Comparison of ENCODE assay signal across 26 cellular contexts in the genomic region with DNA sequence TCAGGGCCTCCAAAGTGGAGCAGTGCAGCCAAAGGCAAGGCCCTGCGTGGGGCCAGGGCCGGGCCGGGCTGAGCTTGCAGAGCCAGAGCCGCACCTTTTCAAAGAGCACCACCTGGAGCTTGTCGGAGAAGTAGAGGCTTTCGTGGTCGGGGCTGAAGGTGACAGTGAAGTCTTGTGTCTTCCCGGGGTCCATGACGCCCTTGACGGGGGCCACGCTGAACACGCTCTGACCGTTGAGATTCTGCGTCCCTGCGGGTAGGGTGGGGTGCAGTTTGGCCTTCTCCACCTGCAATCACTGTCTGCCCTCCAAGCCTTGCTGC. TPM values are rescaled to one million over a fixed set of nuclear protein-coding genes. Genes with fewer than 3 reads are reported as not detected.
DNase-seq lines count a peak whose midpoint lies in the region; ATAC-seq, FAIRE-seq and TF ChIP-seq lines count a peak whose summit lies in the region.
"Had no signal": no experiment of that assay in that cellular context is flagged by ENCODE, and none has a peak within 500 bp of the region (broad histone marks: within the 10 kb centered on the region; RNA-seq: fewer than 3 reads in every experiment).

No MANE protein-coding gene starts in this region.

- H3K4me3 ChIP-seq in kidney (ENCODE audit: low read length in 2 of 2), result no peak overlapping the region
- H3K4me3 ChIP-seq: SJCRH30 had no signal

- no peak overlapping the region for H3K27ac ChIP-seq in kidney (ENCODE audit: low read depth in 2 of 2, low read length in 2 of 2)
- H3K27ac ChIP-seq: C4-2B, KMS-11, SJCRH30 had no signal

- FAIRE-seq in kidney (lab: Jason Lieb, UNC), result no peak
- FAIRE-seq: A204.1, GM12892 had no signal

- TF ChIP-seq POLR2A in erythroblast (IDR thresholded peaks at IDR 0.05; ENCODE audit: low read length), result no peak

- no peak for TF ChIP-seq CTCF in kidney (IDR thresholded peaks at IDR 0.05; ENCODE audit: borderline replicate concordance, extremely low read depth, insufficient read depth)

- peaks cover 0 to 3% of the 10 kb centered on the region in 2 donors for H3K4me1 ChIP-seq in kidney (ENCODE audit: control insufficient read depth in 1 of 2, insufficient read depth in 1 of 2, low read depth in 1 of 2, low read length in 2 of 2)
- H3K4me1 ChIP-seq: SJCRH30 had no signal

- ATAC-seq in left ventricle myocardium superior, result no peak
- ATAC-seq in Right ventricle myocardium inferior, result no peak
- no peak for ATAC-seq in sciatic nerve
- ATAC-seq: Panc1, SK-N-SH treated with all-trans-retinoic acid at 6 μM for 48 hours had no signal

- no peaks in the 10 kb centered on the region for H3K36me3 ChIP-seq in kidney (ENCODE audit: control insufficient read depth in 1 of 2, insufficient read depth in 2 of 2, low read length in 2 of 2)
- H3K36me3 ChIP-seq: SJCRH30 had no signal

- no peaks in the 10 kb centered on the region for H3K9me3 ChIP-seq in kidney (ENCODE audit: control insufficient read depth in 1 of 2, low read length in 2 of 2)
- H3K9me3 ChIP-seq: SJCRH30 had no signal

- DNase-seq in left ventricle myocardium superior (peak; percentile 24), Right ventricle myocardium inferior (ENCODE audit: missing footprints) (no peak), RPMI8226 (peak; percentile 39), kidney (peak; percentile 63), erythroblast (lab: John Stamatoyannopoulos, UW) (no peak), kidney glomerular epithelial cell (lab: John Stamatoyannopoulos, UW) (no peak), sciatic nerve (ENCODE audit: low spot score) (no peak)
- DNase-seq: AML-193; CD8-positive, alpha-beta memory T cell; DMS153; DND-41; MM.1S; NCI-H1694; NCI-H2029 treated with DMSO at 0.1 percent for 48 hours; NCI-H2171; NCI-H345; NCI-H510A treated with DMSO at 0.1 percent for 48 hours had no signal

- intact Hi-C loops in left ventricle myocardium superior (cut with micrococcal nuclease), result no loop called here
- intact Hi-C loops in Right ventricle myocardium inferior (cut with DNase I), result no loop called here
- intact Hi-C loops in kidney (cut with DNase I), result no loop called here
- intact Hi-C loops in sciatic nerve (cut with DNase I), result no loop called here

- no peak overlapping the region for H3K9ac ChIP-seq in kidney (ENCODE audit: low read length in 2 of 2)
- H3K9ac ChIP-seq: KMS-11 had no signal

RNA-seq across cellular contexts. Expression of a gene that starts 4.6 kb away (rescaled TPM):
- 1.7 TPM for total RNA-seq in left ventricle myocardium superior
- total RNA-seq in Right ventricle myocardium inferior, result 1.2 TPM
- total RNA-seq in kidney, result 0.50 TPM
- polyA plus RNA-seq in kidney (ENCODE audit: insufficient read depth, low read depth, low replicate concordance), result 5.1 TPM
- 0.80 TPM for total RNA-seq in sciatic nerve
- polyA plus RNA-seq: IgD-negative memory B cell had no signal

RNA-seq across cellular contexts. Expression of a gene that starts 8.6 kb away (rescaled TPM):
- not detected for total RNA-seq in left ventricle myocardium superior
- not detected for total RNA-seq in Right ventricle myocardium inferior
- 0.13 TPM for total RNA-seq in kidney
- 1.2 TPM for polyA plus RNA-seq in kidney (ENCODE audit: insufficient read depth, low read depth, low replicate concordance)
- total RNA-seq in sciatic nerve, result 0.49 TPM
- total RNA-seq: H4 had no signal
- polyA plus RNA-seq: CD8-positive, alpha-beta memory T cell; IgD-negative memory B cell had no signal

RNA-seq across cellular contexts. Expression of a gene that starts 32.8 kb away (rescaled TPM):
- total RNA-seq in left ventricle myocardium superior (172 TPM), Right ventricle myocardium inferior (182 TPM), kidney (347 TPM), sciatic nerve (280 TPM)
- polyA plus RNA-seq in kidney (ENCODE audit: insufficient read depth, low read depth, low replicate concordance), result 144 TPM

Comparison
In these comparisons a context has a peak if more than half of its experiments do, and no peak if none do; other contexts are left out.
1. DNase-seq: peak in left ventricle myocardium superior (single experiment), RPMI8226 (single experiment) and kidney (single experiment); none in Right ventricle myocardium inferior (single experiment), erythroblast (0 of 2), kidney glomerular epithelial cell (single experiment) and sciatic nerve (single experiment).